In the genomic region with DNA sequence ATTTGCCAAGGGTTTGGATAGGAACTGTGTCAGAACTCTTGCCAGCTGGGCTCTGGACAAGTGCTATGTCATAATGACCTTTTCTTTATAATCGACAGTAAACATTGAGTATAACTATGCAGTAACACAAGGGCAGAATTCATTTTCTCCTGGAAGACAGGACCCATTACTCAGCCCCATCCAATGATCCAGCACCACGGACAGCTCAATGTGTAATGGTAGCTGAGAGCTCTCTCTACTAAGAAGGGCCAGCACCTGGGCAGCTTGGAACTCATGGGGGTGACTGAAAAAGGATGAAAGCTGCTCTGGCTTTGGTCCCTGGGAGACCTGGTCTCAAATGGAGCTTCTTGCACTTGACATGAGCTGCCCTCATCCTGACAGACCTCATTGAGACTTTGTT, we compare ENCODE assay signal across 15 cellular contexts.
DNase-seq lines count a peak whose midpoint lies in the region; ATAC-seq, FAIRE-seq and TF ChIP-seq lines count a peak whose summit lies in the region.
"Had no signal": no experiment of that assay in that cellular context is flagged by ENCODE, and none has a peak within 500 bp of the region (broad histone marks: within the 10 kb centered on the region; RNA-seq: fewer than 3 reads in every experiment).

No MANE protein-coding gene starts in this region.

- no peak overlapping the region for H3K14ac ChIP-seq in mesenchymal stem cell (ENCODE audit: low read length in 2 of 2)

- no peaks in the 10 kb centered on the region for H3K79me1 ChIP-seq in mesenchymal stem cell (replicated peaks; ENCODE audit: low read length, poor library complexity, severe bottlenecking)

- intact Hi-C loops in K562 (cut with micrococcal nuclease) (no loop called here), ascending aorta (cut with DNase I) (no loop called here)

- ATAC-seq in K562 (no peak), HG02970 (IDR thresholded peaks at IDR 0.05; ENCODE audit: low FRiP score, unreplicated experiment) (no peak)

- no peaks in the 10 kb centered on the region for H3F3A ChIP-seq in MM.1S (ENCODE audit: insufficient read depth, low read length)

- no peak overlapping the region for H2AFZ ChIP-seq in MM.1S (ENCODE audit: low read length)
- no peak overlapping the region for H2AFZ ChIP-seq in K562 (ENCODE audit: low read depth, low read length)
- H2AFZ ChIP-seq in mesenchymal stem cell (ENCODE audit: low read depth, low read length): no peak overlapping the region

- H3K9me2 ChIP-seq in MM.1S (replicated peaks; ENCODE audit: insufficient read depth, low read length): no peaks in the 10 kb centered on the region

- no peak overlapping the region for H3K18ac ChIP-seq in mesenchymal stem cell (ENCODE audit: low read depth in 1 of 2, low read length in 2 of 2)

- H3K27ac ChIP-seq in MM.1S (ENCODE audit: low read length) (no peak overlapping the region), K562 (ENCODE audit: extremely low read depth, low read depth, low read length) (no peak overlapping the region), mesenchymal stem cell (ENCODE audit: low read length, poor library complexity, severe bottlenecking) (no peak overlapping the region), ascending aorta (no peak overlapping the region)
- H3K27ac ChIP-seq: HL-60, Peyer's patch, WERI-Rb-1 had no signal

- peak; percentile 14 for DNase-seq in H7
- peak; percentile 24 for DNase-seq in MM.1S
- DNase-seq in K562 (ENCODE audit: extremely low read depth in 1 of 4, low spot score in 3 of 4): no peak
- DNase-seq in mesenchymal stem cell: peak; percentile 41
- DNase-seq in cerebellum (ENCODE audit: low spot score): no peak
- no peak for DNase-seq in activated T-cell treated with anti-CD3 and anti-CD28 coated beads, Interleukin-2, amount 50 U/mL, for 1 hour
- DNase-seq in ascending aorta (ENCODE audit: low spot score in 2 of 2): no peak
- DNase-seq: activated T-cell treated with anti-CD3 and anti-CD28 coated beads, Interleukin-2, amount 50 U/mL, for 24 hours; anterior cingulate cortex; hippocampal formation; NCI-H187; Peyer's patch; WERI-Rb-1 had no signal

- no peaks in the 10 kb centered on the region; the same call in 1 of the 2 replicates for H3K27me3 ChIP-seq in H7 (ENCODE audit: control insufficient read depth, insufficient read depth, low read length)
- no peaks in the 10 kb centered on the region for H3K27me3 ChIP-seq in MM.1S (replicated peaks; ENCODE audit: insufficient read depth, low read length)
- no peaks in the 10 kb centered on the region for H3K27me3 ChIP-seq in K562 (ENCODE audit: control insufficient read depth in 2 of 2, insufficient read depth in 2 of 2, low read length in 2 of 2)
- no peaks in the 10 kb centered on the region for H3K27me3 ChIP-seq in mesenchymal stem cell (ENCODE audit: control insufficient read depth in 1 of 2, insufficient read depth in 1 of 2, low read length in 2 of 2)
- no peaks in the 10 kb centered on the region for H3K27me3 ChIP-seq in ascending aorta
- H3K27me3 ChIP-seq: Peyer's patch had no signal

- H3K79me2 ChIP-seq in MM.1S (ENCODE audit: low read length): no peaks in the 10 kb centered on the region
- no peaks in the 10 kb centered on the region for H3K79me2 ChIP-seq in K562 (ENCODE audit: control insufficient read depth, insufficient read depth, low read length)

- no peak overlapping the region for H3K23ac ChIP-seq in mesenchymal stem cell (ENCODE audit: low read length in 2 of 2)

- no peak for TF ChIP-seq CTCF in MM.1S (IDR thresholded peaks at IDR 0.05; ENCODE audit: low read length)
- TF ChIP-seq CTCF in K562 (IDR thresholded peaks at IDR 0.05 in 2 of 3, conservative IDR thresholded peaks at IDR 0.05 in 1 of 3; ENCODE audit: insufficient read depth in 2 of 3, low read depth in 1 of 3, low read length in 3 of 3): no peak
- no peak for TF ChIP-seq CTCF in ascending aorta (IDR thresholded peaks at IDR 0.05)

- H3K36me3 ChIP-seq in H7 (replicated peaks; ENCODE audit: control insufficient read depth, insufficient read depth, low read length) (no peaks in the 10 kb centered on the region), MM.1S (replicated peaks; ENCODE audit: insufficient read depth, low read length) (no peaks in the 10 kb centered on the region), K562 (ENCODE audit: control insufficient read depth, insufficient read depth, low read length) (no peaks in the 10 kb centered on the region), mesenchymal stem cell (ENCODE audit: control insufficient read depth in 1 of 2, insufficient read depth in 2 of 2, low read depth in 1 of 2, low read length in 2 of 2) (no peaks in the 10 kb centered on the region), ascending aorta (no peaks in the 10 kb centered on the region)
- H3K36me3 ChIP-seq: Peyer's patch had no signal

- H2BK12ac ChIP-seq in mesenchymal stem cell (ENCODE audit: low read length in 2 of 2): no peak overlapping the region

- H3K4me1 ChIP-seq in MM.1S (ENCODE audit: low read length) (no peaks in the 10 kb centered on the region), K562 (replicated peaks in 1 of 2; ENCODE audit: control insufficient read depth in 2 of 2, insufficient read depth in 2 of 2, low read length in 2 of 2) (no peaks in the 10 kb centered on the region), mesenchymal stem cell (ENCODE audit: control insufficient read depth, insufficient read depth, low read depth, low read length) (no peaks in the 10 kb centered on the region), ascending aorta (no peaks in the 10 kb centered on the region)
- H3K4me1 ChIP-seq: Peyer's patch had no signal

- 0% methylated on average over 2 of the region's 2 CpGs for WGBS in K562 (ENCODE audit: insufficient coverage, low coverage, missing lambda C conversion rate)
- 15% methylated on average over 2 of the region's 2 CpGs for WGBS in mesenchymal stem cell

- H3K4me3 ChIP-seq in H7 (ENCODE audit: insufficient read depth, low read depth, low read length) (no peak overlapping the region), MM.1S (ENCODE audit: low read length) (no peak overlapping the region), K562 (no peak overlapping the region), mesenchymal stem cell (ENCODE audit: insufficient read depth in 1 of 2, low read depth in 1 of 2, low read length in 2 of 2) (no peak overlapping the region), ascending aorta (no peak overlapping the region)
- H3K4me3 ChIP-seq: Peyer's patch had no signal

- H3K4me2 ChIP-seq in MM.1S (ENCODE audit: low read depth, low read length): no peak overlapping the region
- H3K4me2 ChIP-seq in K562 (ENCODE audit: insufficient read depth, low read length): no peak overlapping the region
- no peak overlapping the region for H3K4me2 ChIP-seq in mesenchymal stem cell (ENCODE audit: low read length, poor library complexity, severe bottlenecking)

- BruUV-seq in K562 (replicated peaks; lab: Mats Ljungman, UMichigan): no TSS peak

- FAIRE-seq in K562 (lab: Jason Lieb, UNC): no peak

- H2BK5ac ChIP-seq in mesenchymal stem cell (ENCODE audit: low read depth, low read length, poor library complexity, severe bottlenecking): no peak overlapping the region

- no peak overlapping the region for H4K8ac ChIP-seq in mesenchymal stem cell (ENCODE audit: low read length)

- no peak overlapping the region for H2AK5ac ChIP-seq in mesenchymal stem cell (ENCODE audit: low read length, severe bottlenecking)

- no peak overlapping the region for H3K4ac ChIP-seq in mesenchymal stem cell (ENCODE audit: low read depth in 1 of 2, low read length in 2 of 2)

- no peaks in the 10 kb centered on the region for H3K9me3 ChIP-seq in MM.1S (replicated peaks; ENCODE audit: insufficient read depth, low read length)
- H3K9me3 ChIP-seq in K562 (replicated peaks; ENCODE audit: control insufficient read depth, insufficient read depth, low read depth, low read length): no peaks in the 10 kb centered on the region
- H3K9me3 ChIP-seq in mesenchymal stem cell (ENCODE audit: control insufficient read depth, low read length): no peaks in the 10 kb centered on the region
- no peaks in the 10 kb centered on the region for H3K9me3 ChIP-seq in ascending aorta
- H3K9me3 ChIP-seq: Peyer's patch had no signal

- H3K9me1 ChIP-seq in K562 (ENCODE audit: control insufficient read depth, insufficient read depth, low read length): no peaks in the 10 kb centered on the region

- no peak for TF ChIP-seq RAD21 in K562 (CRISPR knock-in tag; conservative IDR thresholded peaks at IDR 0.05 in 1 of 2, IDR thresholded peaks at IDR 0.05 in 1 of 2)

- H4K20me1 ChIP-seq in MM.1S (ENCODE audit: insufficient read depth, low read length) (no peaks in the 10 kb centered on the region), K562 (replicated peaks; ENCODE audit: control insufficient read depth, insufficient read depth, low read length) (no peaks in the 10 kb centered on the region)

- no peak for TF ChIP-seq EP300 in K562 (IDR thresholded peaks at IDR 0.05; ENCODE audit: low read length)

- no peak overlapping the region for H2BK120ac ChIP-seq in mesenchymal stem cell (ENCODE audit: low read depth, low read length)

- H4K91ac ChIP-seq in mesenchymal stem cell (ENCODE audit: low read length): no peak overlapping the region

- no peak for TF ChIP-seq POLR2A in K562 (conservative IDR thresholded peaks at IDR 0.05)

- POLR2A ChIA-PET in K562 (lab: Yijun Ruan, JAX): no interaction called here

- no peak overlapping the region for H2BK15ac ChIP-seq in mesenchymal stem cell (ENCODE audit: low read depth, poor library complexity, severe bottlenecking)

- CTCF ChIA-PET in K562 (lab: Yijun Ruan, JAX; ENCODE audit: low intra/inter-chr PET ratio): no interaction called here

- H3K9ac ChIP-seq in MM.1S (ENCODE audit: low read length): no peak overlapping the region
- H3K9ac ChIP-seq in K562 (ENCODE audit: insufficient read depth in 1 of 2, low read depth in 2 of 2, low read length in 2 of 2): no peak overlapping the region
- no peak overlapping the region for H3K9ac ChIP-seq in mesenchymal stem cell (ENCODE audit: low read length)

- in situ Hi-C loops in K562 (cut with MboI): no loop called here

TF ChIP-seq in K562, 482 proteins besides CTCF, POLR2A, EP300 and RAD21 (continues in another document):
- TF ChIP-seq KAT7 (CRISPR knock-in tag; IDR thresholded peaks at IDR 0.05; ENCODE audit: borderline replicate concordance) (no peak), EHMT2 (IDR thresholded peaks at IDR 0.05) (0 out of 2 replicates have a peak, but pooled peaks have one; percentile 22)
- TF ChIP-seq, protein P1, sequence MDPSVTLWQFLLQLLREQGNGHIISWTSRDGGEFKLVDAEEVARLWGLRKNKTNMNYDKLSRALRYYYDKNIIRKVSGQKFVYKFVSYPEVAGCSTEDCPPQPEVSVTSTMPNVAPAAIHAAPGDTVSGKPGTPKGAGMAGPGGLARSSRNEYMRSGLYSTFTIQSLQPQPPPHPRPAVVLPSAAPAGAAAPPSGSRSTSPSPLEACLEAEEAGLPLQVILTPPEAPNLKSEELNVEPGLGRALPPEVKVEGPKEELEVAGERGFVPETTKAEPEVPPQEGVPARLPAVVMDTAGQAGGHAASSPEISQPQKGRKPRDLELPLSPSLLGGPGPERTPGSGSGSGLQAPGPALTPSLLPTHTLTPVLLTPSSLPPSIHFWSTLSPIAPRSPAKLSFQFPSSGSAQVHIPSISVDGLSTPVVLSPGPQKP (CRISPR knock-in tag; IDR thresholded peaks at IDR 0.05): no peak

Comparison
In these comparisons a context has a peak if more than half of its experiments do, and no peak if none do; other contexts are left out.
1. DNase-seq: peak in H7 (single experiment), MM.1S (single experiment) and mesenchymal stem cell (single experiment); none in K562 (0 of 4), cerebellum (single experiment), activated T-cell treated with anti-CD3 and anti-CD28 coated beads, Interleukin-2, amount 50 U/mL, for 1 hour (single experiment) and ascending aorta (0 of 2).